14 cellular contexts compared by ENCODE assay signal in genomic region chr5:154849261-154849660, GRCh38. TPM values are rescaled to one million over a fixed set of nuclear protein-coding genes. Genes with fewer than 3 reads are reported as not detected.
A peak's percentile ranks its signal among the peaks of the same experiment; 100 is the strongest.
DNase-seq lines count a peak whose midpoint lies in the region; ATAC-seq and TF ChIP-seq lines count a peak whose summit lies in the region.
"Had no signal": no experiment of that assay in that cellular context is flagged by ENCODE, and none has a peak within 500 bp of the region (broad histone marks: within the 10 kb centered on the region; RNA-seq: fewer than 3 reads in every experiment).

No MANE protein-coding gene starts in this region.

- DNase-seq in heart right ventricle (no peak), cardiac septum (ENCODE audit: low spot score) (no peak), pons (ENCODE audit: low spot score) (peak; percentile 54), vagina (ENCODE audit: extremely low spot score in 2 of 2) (no peak), SIG-M5 (lab: John Stamatoyannopoulos, UW) (no peak), NCI-H446 (lab: John Stamatoyannopoulos, UW) (no peak)
- DNase-seq: DND-41, mesendoderm, NCI-H510A treated with DMSO at 0.1 percent for 48 hours, WERI-Rb-1 had no signal

- no peak for TF ChIP-seq CTCF in heart right ventricle (IDR thresholded peaks at IDR 0.05)
- no peak for TF ChIP-seq CTCF in vagina (IDR thresholded peaks at IDR 0.05)

- no peak for TF ChIP-seq POLR2A in vagina (IDR thresholded peaks at IDR 0.05)

- no peaks in the 10 kb centered on the region for H3K9me3 ChIP-seq in heart right ventricle
- H3K9me3 ChIP-seq in iPS-15b (ENCODE audit: control insufficient read depth, insufficient read depth, low read length): no peaks in the 10 kb centered on the region
- no peaks in the 10 kb centered on the region for H3K9me3 ChIP-seq in vagina
- H3K9me3 ChIP-seq: A549 had no signal

- H3K27ac ChIP-seq in heart right ventricle (peak overlapping the region in 9 of 10 donors; percentile 77 to 95 (median 87)), vagina (peak overlapping the region; percentile 89)
- H3K27ac ChIP-seq: A549, WERI-Rb-1 had no signal

- intact Hi-C loops in heart right ventricle (cut with DNase I) (no loop called here), cardiac septum (cut with DNase I) (no loop called here), vagina (cut with DNase I) (no loop called here)

- H3K36me3 ChIP-seq in heart right ventricle (peaks cover 0 to 16% (median 0%) of the 10 kb centered on the region in 9 donors), iPS-15b (ENCODE audit: control insufficient read depth, insufficient read depth, low read length) (no peaks in the 10 kb centered on the region), vagina (no peaks in the 10 kb centered on the region)
- H3K36me3 ChIP-seq: WERI-Rb-1 had no signal

- H3K4me1 ChIP-seq in heart right ventricle (peaks cover 7 to 67% (median 38%) of the 10 kb centered on the region in 9 donors), iPS-15b (ENCODE audit: control insufficient read depth, insufficient read depth, low read length) (peaks cover 5% of the 10 kb centered on the region), vagina (peaks cover 51% of the 10 kb centered on the region)
- H3K4me1 ChIP-seq: A549 had no signal

- no peak overlapping the region for H3K9ac ChIP-seq in iPS-15b (ENCODE audit: low read depth, low read length)

- ATAC-seq in heart right ventricle (no peak), GM18519 (IDR thresholded peaks at IDR 0.05; ENCODE audit: low FRiP score, unreplicated experiment) (no peak)
- ATAC-seq: activated T-helper 17 cell treated with anti-CD3 and anti-CD28 coated beads, Interleukin-2, amount 50 U/mL, for 72 hours had no signal

- WGBS in heart right ventricle, 2 donors: 45 to 56% methylated on average over 6 of the region's 6 CpGs

- H3K4me3 ChIP-seq in heart right ventricle (peak overlapping the region in 9 of 10 donors; percentile 45 to 74 (median 66)), iPS-15b (ENCODE audit: low read depth, low read length) (peak overlapping the region; percentile 50), vagina (peak overlapping the region; percentile 58 to 71)
- H3K4me3 ChIP-seq: A549 had no signal

- H3K27me3 ChIP-seq in heart right ventricle (no peaks in the 10 kb centered on the region), iPS-15b (ENCODE audit: control insufficient read depth, insufficient read depth, low read length) (no peaks in the 10 kb centered on the region), vagina (no peaks in the 10 kb centered on the region)

RNA-seq across cellular contexts. Expression of gene FAXDC2, which starts 1.1 kb away (rescaled TPM):
- 10 to 100 TPM; 13.9 to 31.5 (median 21.5) TPM for total RNA-seq in heart right ventricle
- polyA plus RNA-seq in heart right ventricle: 10 to 100 TPM in 1 of 2 donors, 1 to 10 TPM in 1; 4.8 to 17.6 TPM
- total RNA-seq in cardiac septum: 10.1 TPM
- 35.4 TPM for total RNA-seq in vagina
- total RNA-seq: activated T-helper 17 cell treated with anti-CD3 and anti-CD28 coated beads, Interleukin-2, amount 50 U/mL, for 72 hours had no signal

RNA-seq across cellular contexts. Expression of gene CNOT8, which starts 9.2 kb away (rescaled TPM):
- total RNA-seq in heart right ventricle (10 to 100 TPM; 20.9 to 29.8 (median 21.9) TPM), cardiac septum (22.5 TPM), vagina (62.1 TPM)
- 10 to 100 TPM; 22.2 to 24.4 TPM for polyA plus RNA-seq in heart right ventricle
